In the genomic region with DNA sequence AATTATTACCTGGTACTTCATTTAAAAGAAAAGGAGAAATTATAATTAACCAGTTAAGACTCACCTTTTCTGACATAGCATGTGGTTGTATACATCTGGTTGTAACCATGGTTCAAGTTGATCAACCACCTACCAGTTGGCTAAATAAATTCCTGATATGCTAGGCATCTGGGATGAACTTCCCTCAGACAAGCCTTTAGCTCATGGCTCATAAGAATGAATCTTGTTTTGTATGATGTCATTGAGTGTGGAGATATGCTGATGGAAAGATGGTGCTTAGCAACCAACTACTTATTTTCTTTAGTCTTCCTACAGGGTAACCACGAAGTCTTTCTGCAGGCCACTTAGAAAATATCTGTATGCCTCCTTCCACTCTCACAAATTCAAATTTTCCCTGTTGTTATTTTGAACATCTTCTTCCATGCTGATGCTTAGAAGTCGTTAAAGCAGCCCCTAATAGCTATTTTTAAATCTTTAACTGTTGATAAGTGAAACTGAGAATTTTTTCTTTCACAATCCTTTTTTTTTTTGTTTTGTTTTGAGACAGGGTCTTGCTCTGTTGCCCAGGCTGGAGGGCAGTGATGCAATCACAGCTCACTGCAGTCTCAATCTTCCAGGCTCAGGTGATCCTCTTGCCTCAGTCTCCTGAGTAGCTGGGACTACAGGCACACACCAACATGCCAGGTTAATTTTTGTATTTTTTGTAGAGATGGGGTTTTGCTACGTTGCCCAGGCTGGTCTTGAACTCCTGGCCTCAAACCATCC, we compare ENCODE assay signal across 1 cellular context.
A peak's percentile ranks its signal among the peaks of the same experiment; 100 is the strongest.
TF ChIP-seq lines count a peak whose summit lies in the region.

No MANE protein-coding gene starts in this region.

TF ChIP-seq in IMR-90, 13 proteins besides CTCF, POLR2A, EP300 and RAD21:
- TF ChIP-seq FOS (IDR thresholded peaks at IDR 0.05; ENCODE audit: low read depth, low read length) (peak; percentile 23; the same call in 1 of the 2 replicates), MAFK (IDR thresholded peaks at IDR 0.05; ENCODE audit: low read depth, low read length) (no peak), CEBPB (IDR thresholded peaks at IDR 0.05; ENCODE audit: low read depth, low read length) (peak; percentile 34)
TF ChIP-seq in IMR-90: peak in this region for 2.
